ENCODE assay signal across 19 cellular contexts in the genomic region with DNA sequence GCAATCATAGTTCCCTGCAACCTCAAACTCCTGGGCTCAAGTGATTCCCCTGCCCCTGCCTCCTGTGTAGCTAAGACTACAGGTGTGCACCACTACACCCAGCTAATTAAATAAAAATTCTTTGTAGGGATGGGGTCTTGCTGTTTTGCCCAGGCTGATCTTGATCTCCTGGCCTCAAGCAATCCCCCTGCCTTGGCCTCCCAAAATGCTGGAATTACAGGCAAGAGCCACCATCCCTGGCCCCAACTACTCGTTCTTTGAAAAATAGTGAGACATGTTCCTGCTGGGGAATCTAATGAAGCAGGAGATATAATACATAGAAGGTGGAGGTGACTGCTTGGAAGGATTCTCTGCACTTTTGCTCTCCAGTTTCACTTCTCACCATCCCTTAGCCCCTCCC. TPM values are rescaled to one million over a fixed set of nuclear protein-coding genes. Genes with fewer than 3 reads are reported as not detected.
DNase-seq lines count a peak whose midpoint lies in the region; ATAC-seq and TF ChIP-seq lines count a peak whose summit lies in the region.
"Had no signal": no experiment of that assay in that cellular context is flagged by ENCODE, and none has a peak within 500 bp of the region (broad histone marks: within the 10 kb centered on the region; RNA-seq: fewer than 3 reads in every experiment).

No MANE protein-coding gene starts in this region.

- H3K27me3 Mint-ChIP-seq in CD4-positive, alpha-beta T cell, result peaks cover 30% of the 10 kb centered on the region

- no peaks in the 10 kb centered on the region for H3K4me1 ChIP-seq in vagina
- H3K4me1 ChIP-seq: BE2C had no signal

- no peak overlapping the region for H3K27ac ChIP-seq in vagina
- no peak overlapping the region for H3K27ac ChIP-seq in CD4-positive, alpha-beta T cell (ENCODE audit: low read depth, low read length)
- H3K27ac ChIP-seq: HL-60 had no signal

- CTCF ChIA-PET in CD4-positive, alpha-beta T cell (lab: Charles Lee), result no interaction called here

- intact Hi-C loops in posterior vena cava (cut with DNase I) (no loop called here), vagina (cut with DNase I) (no loop called here)
- intact Hi-C loops in CD4-positive, alpha-beta T cell (cut with DNase I, micrococcal nuclease), result no loop called here

- peak; percentile 1 for DNase-seq in activated CD8-positive, alpha-beta memory T cell treated with anti-CD3 and anti-CD28 coated beads, Interleukin-2, amount 50 U/mL, for 48 hours
- DNase-seq in activated CD8-positive, alpha-beta memory T cell treated with anti-CD3 and anti-CD28 coated beads, Interleukin-2, amount 50 U/mL, for 4 hours, result no peak
- DNase-seq in ecto neural progenitor cell (ENCODE audit: low spot score), result peak; percentile 12
- DNase-seq in posterior vena cava (ENCODE audit: low spot score), result peak; percentile 25
- DNase-seq in vagina (ENCODE audit: extremely low spot score in 2 of 2), result peak; percentile 22 to 49
- no peak for DNase-seq in CD4-positive, alpha-beta T cell
- no peak for DNase-seq in ACHN
- DNase-seq: BE2C; C1 segment of cervical spinal cord; CD4-positive, alpha-beta memory T cell; DMS153; DMS79; GDM1; HCEC 1CT had no signal

- no peaks in the 10 kb centered on the region for H3K9me3 ChIP-seq in vagina
- H3K9me3 ChIP-seq in CD4-positive, alpha-beta T cell (ENCODE audit: control insufficient read depth, low read length), result no peaks in the 10 kb centered on the region
- H3K9me3 ChIP-seq: BE2C had no signal

- POLR2A ChIA-PET in CD4-positive, alpha-beta T cell (lab: Charles Lee), result no interaction called here

- no peak for ATAC-seq in CD4-positive, alpha-beta T cell (ENCODE audit: poor library complexity)
- ATAC-seq: GM23338 had no signal

- in situ Hi-C loops in ACHN (cut with HindIII; ENCODE audit: low pct_ligation_motif_present, low pct_unique_long_range_greater_than_20kb, low sequenced_read_pairs), result no loop called here

- no peak for TF ChIP-seq CTCF in vagina (IDR thresholded peaks at IDR 0.05)
- no peak for TF ChIP-seq CTCF in CD4-positive, alpha-beta T cell (IDR thresholded peaks at IDR 0.05)

- no peak overlapping the region for H3K4me3 ChIP-seq in vagina
- H3K4me3 ChIP-seq: GM23338 had no signal

- H3K27me3 ChIP-seq in vagina, result no peaks in the 10 kb centered on the region
- no peaks in the 10 kb centered on the region for H3K27me3 ChIP-seq in CD4-positive, alpha-beta T cell (ENCODE audit: control insufficient read depth, insufficient read depth, low read length)
- H3K27me3 ChIP-seq: BE2C had no signal

- no peaks in the 10 kb centered on the region for H3K36me3 ChIP-seq in vagina
- H3K36me3 ChIP-seq: BE2C had no signal

- no peaks in the 10 kb centered on the region for H3K36me3 Mint-ChIP-seq in CD4-positive, alpha-beta T cell (ENCODE audit: low read depth)

- no peaks in the 10 kb centered on the region for H3K9me3 Mint-ChIP-seq in CD4-positive, alpha-beta T cell

- H3K4me3 Mint-ChIP-seq in CD4-positive, alpha-beta T cell, result no peak overlapping the region
- H3K4me3 Mint-ChIP-seq: CD4-positive, alpha-beta memory T cell; GM23338 had no signal

- H3K4me1 Mint-ChIP-seq in CD4-positive, alpha-beta T cell (ENCODE audit: low read depth), result no peaks in the 10 kb centered on the region
- H3K4me1 Mint-ChIP-seq: CD4-positive, alpha-beta memory T cell had no signal

- no peak overlapping the region for H3K27ac Mint-ChIP-seq in CD4-positive, alpha-beta T cell
- H3K27ac Mint-ChIP-seq: GM23338 had no signal

- no peak for TF ChIP-seq POLR2A in vagina (IDR thresholded peaks at IDR 0.05)

RNA-seq across cellular contexts. Expression of a gene that starts 40.1 kb away (rescaled TPM):
- total RNA-seq in posterior vena cava, result not detected
- total RNA-seq in vagina, result not detected
- not detected for total RNA-seq in CD4-positive, alpha-beta T cell
- total RNA-seq: A172; CD4-positive, alpha-beta memory T cell; Daoy; GM23338; HT1080 had no signal

Comparison
In these comparisons a context has a peak if more than half of its experiments do, and no peak if none do; other contexts are left out.
1. DNase-seq: peak in activated CD8-positive, alpha-beta memory T cell treated with anti-CD3 and anti-CD28 coated beads, Interleukin-2, amount 50 U/mL, for 48 hours (single experiment), ecto neural progenitor cell (single experiment), posterior vena cava (single experiment) and vagina (2 of 2); none in activated CD8-positive, alpha-beta memory T cell treated with anti-CD3 and anti-CD28 coated beads, Interleukin-2, amount 50 U/mL, for 4 hours (single experiment), CD4-positive, alpha-beta T cell (0 of 10) and ACHN (single experiment).